ENCODE assay signal across 11 cellular contexts in the genomic region with DNA sequence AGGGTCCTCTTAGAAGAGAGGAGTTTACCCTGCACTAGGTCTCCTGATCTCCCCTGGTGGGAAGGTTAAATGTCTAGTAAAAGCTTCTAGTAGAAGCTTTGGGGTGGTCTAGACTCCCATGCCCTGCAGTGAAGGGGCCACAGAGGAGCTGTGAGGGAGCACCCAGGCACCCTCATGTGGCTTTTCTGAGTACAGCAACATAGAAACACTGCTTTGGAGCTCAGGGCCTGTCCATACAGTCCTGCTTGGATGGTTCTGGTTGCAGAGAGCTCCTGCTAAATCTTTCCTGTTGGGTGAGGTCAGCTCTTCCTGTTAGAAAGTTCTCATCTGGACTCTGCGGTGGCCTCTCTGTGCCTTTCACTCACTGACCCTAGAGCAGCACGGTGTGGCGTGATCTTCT. TPM values are rescaled to one million over a fixed set of nuclear protein-coding genes. Genes with fewer than 3 reads are reported as not detected.
DNase-seq lines count a peak whose midpoint lies in the region; ATAC-seq and TF ChIP-seq lines count a peak whose summit lies in the region.
"Had no signal": no experiment of that assay in that cellular context is flagged by ENCODE, and none has a peak within 500 bp of the region (broad histone marks: within the 10 kb centered on the region; RNA-seq: fewer than 3 reads in every experiment).

No MANE protein-coding gene starts in this region.

- DNase-seq in NCI-H82 (lab: John Stamatoyannopoulos, UW) (peak; percentile 2), NCI-H82 treated with DMSO at 0.1 percent for 48 hours (lab: John Stamatoyannopoulos, UW; ENCODE audit: unreplicated experiment) (no peak), epithelial cell of proximal tubule (ENCODE audit: low read depth) (no peak), sciatic nerve (ENCODE audit: low spot score) (no peak), T-cell (no peak)
- DNase-seq: activated CD4-positive, alpha-beta T cell treated with anti-CD3 and anti-CD28 coated beads for 48 hours; AML-193; glutamatergic neuron had no signal

- peak; percentile 20 for ATAC-seq in sciatic nerve
- no peak for ATAC-seq in HG03457 (IDR thresholded peaks at IDR 0.05; ENCODE audit: unreplicated experiment)
- ATAC-seq in HG03039 (IDR thresholded peaks at IDR 0.05; ENCODE audit: unreplicated experiment) = no peak
- ATAC-seq in T-cell (replicated peaks in 1 of 4) = no peak

- H4K20me1 ChIP-seq in OCI-LY1 (ENCODE audit: insufficient read depth, low read length) = no peaks in the 10 kb centered on the region

- intact Hi-C loops in sciatic nerve (cut with DNase I) = no loop called here

- no peak overlapping the region for H3K9ac ChIP-seq in OCI-LY1 (ENCODE audit: low read length)

- H3K36me3 Mint-ChIP-seq in T-cell = peaks cover 49% of the 10 kb centered on the region

- no peaks in the 10 kb centered on the region for H3K27me3 Mint-ChIP-seq in T-cell

- POLR2A ChIA-PET in T-cell (lab: Charles Lee) = no interaction called here

- no peaks in the 10 kb centered on the region for H3K27me3 ChIP-seq in OCI-LY1 (ENCODE audit: insufficient read depth, low read length)

- no peak overlapping the region for H3K4me3 ChIP-seq in OCI-LY1 (ENCODE audit: low read depth, low read length, poor library complexity, severe bottlenecking)
- H3K4me3 ChIP-seq in epithelial cell of proximal tubule (ENCODE audit: low read depth, low read length) = no peak overlapping the region

- H3F3A ChIP-seq in OCI-LY1 (ENCODE audit: insufficient read depth, low read length) = no peaks in the 10 kb centered on the region

- H3K4me2 ChIP-seq in OCI-LY1 (ENCODE audit: low read length) = no peak overlapping the region

- no peaks in the 10 kb centered on the region for H3K9me3 ChIP-seq in OCI-LY1 (ENCODE audit: low read length)

- H3K36me3 ChIP-seq in OCI-LY1 (ENCODE audit: insufficient read depth, low read length) = peaks cover 21% of the 10 kb centered on the region; the same call in 1 of the 2 replicates

- CTCF ChIA-PET in T-cell (lab: Charles Lee) = interaction anchor here in 1 of 2 donors (0.8 kb wide), 1 partner anchor 134 kb away, joined by 3 read pairs; no protein-coding TSS in a partner anchor

- no peaks in the 10 kb centered on the region for H3K9me3 Mint-ChIP-seq in T-cell

- H3K4me1 Mint-ChIP-seq in T-cell = no peaks in the 10 kb centered on the region

- H3K79me2 ChIP-seq in OCI-LY1 (ENCODE audit: insufficient read depth, low read length) = no peaks in the 10 kb centered on the region

- H3K4me3 Mint-ChIP-seq in T-cell = no peak overlapping the region

- H3K27ac ChIP-seq in OCI-LY1 (ENCODE audit: low read depth, low read length, poor library complexity, severe bottlenecking) = no peak overlapping the region

- H3K4me1 ChIP-seq in OCI-LY1 (ENCODE audit: insufficient read depth, low read length, severe bottlenecking) = no peaks in the 10 kb centered on the region

- H3K9me2 ChIP-seq in OCI-LY1 (ENCODE audit: low read depth, low read length) = no peaks in the 10 kb centered on the region

- TF ChIP-seq CTCF in OCI-LY1 (IDR thresholded peaks at IDR 0.05; ENCODE audit: low read length) = peak; percentile 55
- TF ChIP-seq CTCF in epithelial cell of proximal tubule (conservative IDR thresholded peaks at IDR 0.05; ENCODE audit: low read depth, low read length) = peak; percentile 60

- H2AFZ ChIP-seq in OCI-LY1 (ENCODE audit: low read length) = no peak overlapping the region

- no peak overlapping the region for H3K27ac Mint-ChIP-seq in T-cell

RNA-seq across cellular contexts. Expression of a gene that starts 47.8 kb away (rescaled TPM):
- total RNA-seq in epithelial cell of proximal tubule = 5.8 and 11.2 TPM in 2 replicates
- total RNA-seq in sciatic nerve = 36.7 TPM
- total RNA-seq in T-cell = 10 to 100 TPM; 20.2 to 26.6 (median 21.1) TPM
